Comparison of ENCODE assay signal across 9 cellular contexts in genomic region chr9:88398-89037, GRCh38. TPM values are rescaled to one million over a fixed set of nuclear protein-coding genes. Genes with fewer than 3 reads are reported as not detected.
DNase-seq lines count a peak whose midpoint lies in the region; ATAC-seq and TF ChIP-seq lines count a peak whose summit lies in the region.
"Not testable (repeated sequence)": the region's sequence is repeated elsewhere in the genome, so short reads cannot be mapped to it uniquely, and the experiment has no call there.
"Had no signal": no experiment of that assay in that cellular context is flagged by ENCODE, and none has a peak within 500 bp of the region (broad histone marks: within the 10 kb centered on the region; RNA-seq: fewer than 3 reads in every experiment).

No MANE protein-coding gene starts in this region.

- H3K27ac Mint-ChIP-seq in brain; stimulated activated naive B cell treated with anti-CD40 and anti-IgM and Interleukin-4, amounts not matched to agents 10 μg/mL and 1 μg/mL and 100 μg/mL, for 72 hours: not testable (repeated sequence)

- not testable (repeated sequence) for H3K36me3 ChIP-seq in lower lobe of right lung

- H3K9me3 Mint-ChIP-seq in brain; stimulated activated naive B cell treated with anti-CD40 and anti-IgM and Interleukin-4, amounts not matched to agents 10 μg/mL and 1 μg/mL and 100 μg/mL, for 72 hours: not testable (repeated sequence)

- H3K4me3 Mint-ChIP-seq in brain = peak overlapping the region in 4 of 5 experiments; percentile 25 to 70 (median 66)
- H3K4me3 Mint-ChIP-seq in stimulated activated naive B cell treated with anti-CD40 and anti-IgM and Interleukin-4, amounts not matched to agents 10 μg/mL and 1 μg/mL and 100 μg/mL, for 72 hours = not testable (repeated sequence)

- H3K27ac ChIP-seq in lower lobe of right lung = not testable (repeated sequence)

- peak; percentile 86 for ATAC-seq in GM18502 (IDR thresholded peaks at IDR 0.05; ENCODE audit: poor library complexity, unreplicated experiment)
- ATAC-seq in GM19468 (IDR thresholded peaks at IDR 0.05; ENCODE audit: extremely low read depth, unreplicated experiment) = peak; percentile 48
- ATAC-seq in HG02759 (IDR thresholded peaks at IDR 0.05; ENCODE audit: unreplicated experiment) = peak; percentile 91
- ATAC-seq in HG03342 (IDR thresholded peaks at IDR 0.05; ENCODE audit: unreplicated experiment) = peak; percentile 86
- ATAC-seq in SK-N-SH treated with all-trans-retinoic acid at 6 μM for 48 hours = peak; percentile 97
- ATAC-seq in lower lobe of right lung = peak; percentile 90 to 92
- ATAC-seq in stimulated activated naive B cell treated with anti-CD40 and anti-IgM and Interleukin-4, amounts not matched to agents 10 μg/mL and 1 μg/mL and 100 μg/mL, for 72 hours (replicated peaks) = peak; percentile 80 to 88

- H3K4me1 ChIP-seq in lower lobe of right lung = not testable (repeated sequence)

- not testable (repeated sequence) for H3K36me3 Mint-ChIP-seq in brain; stimulated activated naive B cell treated with anti-CD40 and anti-IgM and Interleukin-4, amounts not matched to agents 10 μg/mL and 1 μg/mL and 100 μg/mL, for 72 hours

- H3K9me3 ChIP-seq in lower lobe of right lung = not testable (repeated sequence)

- H3K4me3 ChIP-seq in lower lobe of right lung = not testable (repeated sequence)

- intact Hi-C loops in lower lobe of right lung (cut with DNase I) = not testable (repeated sequence)

- TF ChIP-seq CTCF in brain (conservative IDR thresholded peaks at IDR 0.05) = peak in 1 of 2 experiments; percentile 20
- TF ChIP-seq CTCF in lower lobe of right lung (IDR thresholded peaks at IDR 0.05) = not testable (repeated sequence)

- not testable (repeated sequence) for DNase-seq in lower lobe of right lung; stimulated activated naive B cell treated with anti-CD40 and anti-IgM and Interleukin-4, amounts not matched to agents 10 μg/mL and 1 μg/mL and 100 μg/mL, for 72 hours

- H3K4me1 Mint-ChIP-seq in brain; stimulated activated naive B cell treated with anti-CD40 and anti-IgM and Interleukin-4, amounts not matched to agents 10 μg/mL and 1 μg/mL and 100 μg/mL, for 72 hours: not testable (repeated sequence)

- not testable (repeated sequence) for H3K27me3 ChIP-seq in lower lobe of right lung (ENCODE audit: low read depth)

- H3K27me3 Mint-ChIP-seq in brain = peaks cover 17% of the 10 kb centered on the region
- H3K27me3 Mint-ChIP-seq in stimulated activated naive B cell treated with anti-CD40 and anti-IgM and Interleukin-4, amounts not matched to agents 10 μg/mL and 1 μg/mL and 100 μg/mL, for 72 hours = not testable (repeated sequence)

RNA-seq across cellular contexts. Expression of gene FOXD4, which starts 29.7 kb away (rescaled TPM):
- polyA plus RNA-seq in brain (ENCODE audit: insufficient read depth, low read depth, low replicate concordance) = not detected
- total RNA-seq in lower lobe of right lung = 0.32 TPM
- polyA plus RNA-seq: immature natural killer cell had no signal

RNA-seq across cellular contexts. Expression of gene WASHC1, which starts 59.3 kb away (rescaled TPM):
- 15.7 TPM for polyA plus RNA-seq in brain (ENCODE audit: insufficient read depth, low read depth, low replicate concordance)
- total RNA-seq in lower lobe of right lung = 25.1 TPM
